In genomic region chr12:7018350-7019042, GRCh38 we compare ENCODE assay signal across 1 cellular context.
TF ChIP-seq lines count a peak whose summit lies in the region.

Gene LPCAT3 (minus strand): TSS chr12:7018476. CDS start chr12:7018424, 52 bp downstream.

TF ChIP-seq in HepG2, 621 proteins besides CTCF, POLR2A, EP300 and RAD21 (continued from another document and continues in another):
- TF ChIP-seq ZNF770 (CRISPR knock-in tag; IDR thresholded peaks at IDR 0.05), result 0 out of 2 replicates have a peak, but pooled peaks have one; percentile 6
- TF ChIP-seq REXO4 (CRISPR knock-in tag; IDR thresholded peaks at IDR 0.05; ENCODE audit: borderline replicate concordance), result no peak
- no peak for TF ChIP-seq CBFB (CRISPR knock-in tag; IDR thresholded peaks at IDR 0.05)
- TF ChIP-seq ZNF639 (CRISPR knock-in tag; conservative IDR thresholded peaks at IDR 0.05), result peak; percentile 86; the same call in 1 of the 2 replicates
- 0 out of 2 replicates have a peak, but pooled peaks have one; percentile 35 for TF ChIP-seq MEIS1 (CRISPR knock-in tag; IDR thresholded peaks at IDR 0.05; ENCODE audit: borderline replicate concordance)
- TF ChIP-seq CENPX (CRISPR knock-in tag; IDR thresholded peaks at IDR 0.05), result no peak
- peak; percentile 63; the same call in 1 of the 2 replicates for TF ChIP-seq ZFP1 (CRISPR knock-in tag; IDR thresholded peaks at IDR 0.05)
- no peak for TF ChIP-seq JDP2 (CRISPR knock-in tag; IDR thresholded peaks at IDR 0.05; ENCODE audit: borderline replicate concordance)
- TF ChIP-seq GABPA (IDR thresholded peaks at IDR 0.05; ENCODE audit: low read depth, low read length), result no peak; the same call in 1 of the 2 replicates
- peak; percentile 33; the same call in 1 of the 2 replicates for TF ChIP-seq GABPA (CRISPR knock-in tag; IDR thresholded peaks at IDR 0.05; ENCODE audit: low read depth)
- TF ChIP-seq MTA3 (CRISPR knock-in tag; IDR thresholded peaks at IDR 0.05), result no peak
- TF ChIP-seq STAT5B (CRISPR knock-in tag; IDR thresholded peaks at IDR 0.05), result 0 out of 2 replicates have a peak, but pooled peaks have one; percentile 53
- 0 out of 2 replicates have a peak, but pooled peaks have one; percentile 68 for TF ChIP-seq ZNF276 (CRISPR knock-in tag; IDR thresholded peaks at IDR 0.05; ENCODE audit: low read depth)
- TF ChIP-seq GATAD2A (CRISPR knock-in tag; IDR thresholded peaks at IDR 0.05), result peak; percentile 25
- TF ChIP-seq PCBP2 (optimal IDR thresholded peaks at IDR 0.05; ENCODE audit: low read depth, low read length, poor library complexity, severe bottlenecking), result no peak
- TF ChIP-seq SRSF1 (optimal IDR thresholded peaks at IDR 0.05; ENCODE audit: low read depth, low read length), result peak; percentile 70
- no peak for TF ChIP-seq ZBTB7A (CRISPR knock-in tag; IDR thresholded peaks at IDR 0.05)
- TF ChIP-seq NCOA1 (CRISPR knock-in tag; IDR thresholded peaks at IDR 0.05), result 0 out of 2 replicates have a peak, but pooled peaks have one; percentile 6
- TF ChIP-seq NFE2L1 (CRISPR knock-in tag; IDR thresholded peaks at IDR 0.05; ENCODE audit: borderline replicate concordance), result no peak
- no peak for TF ChIP-seq MAFG (CRISPR knock-in tag; IDR thresholded peaks at IDR 0.05)
- TF ChIP-seq ZNF350 (CRISPR knock-in tag; IDR thresholded peaks at IDR 0.05; ENCODE audit: borderline replicate concordance, low read depth), result peak; percentile 53; the same call in 1 of the 2 replicates
- no peak for TF ChIP-seq SOX6 (IDR thresholded peaks at IDR 0.05)
- peak; percentile 62 for TF ChIP-seq SOX6 (CRISPR knock-in tag; IDR thresholded peaks at IDR 0.05)
- peak; percentile 62 for TF ChIP-seq FOXO1 (CRISPR knock-in tag; IDR thresholded peaks at IDR 0.05)
- peak; percentile 22 to 37; a peak in 1 of 4 replicates for TF ChIP-seq NR2F1 (CRISPR knock-in tag; IDR thresholded peaks at IDR 0.05)
- 0 out of 2 replicates have a peak, but pooled peaks have one; percentile 2 for TF ChIP-seq CHD2 (IDR thresholded peaks at IDR 0.05; ENCODE audit: low read depth, low read length)
- TF ChIP-seq RXRA (CRISPR knock-in tag; IDR thresholded peaks at IDR 0.05), result peak; percentile 100
- no peak for TF ChIP-seq MIER2 (CRISPR knock-in tag; IDR thresholded peaks at IDR 0.05)
- TF ChIP-seq SAFB2 (CRISPR knock-in tag; IDR thresholded peaks at IDR 0.05; ENCODE audit: borderline replicate concordance, low read depth), result peak; percentile 49; the same call in 1 of the 2 replicates
- peak; percentile 8; the same call in 1 of the 2 replicates for TF ChIP-seq ETV5 (CRISPR knock-in tag; IDR thresholded peaks at IDR 0.05; ENCODE audit: borderline replicate concordance)
- no peak for TF ChIP-seq SOX13 (IDR thresholded peaks at IDR 0.05)
- TF ChIP-seq SOX13 (CRISPR knock-in tag; conservative IDR thresholded peaks at IDR 0.05 in 1 of 2, IDR thresholded peaks at IDR 0.05 in 1 of 2), result peak in 1 of 2 experiments; percentile 43; a peak in 1 of 4 replicates
- TF ChIP-seq ZSCAN22 (CRISPR knock-in tag; IDR thresholded peaks at IDR 0.05), result no peak
- TF ChIP-seq HMGA1 (CRISPR knock-in tag; conservative IDR thresholded peaks at IDR 0.05), result no peak
- peak; percentile 66 for TF ChIP-seq HOXA3 (CRISPR knock-in tag; IDR thresholded peaks at IDR 0.05)
- TF ChIP-seq GFI1 (CRISPR knock-in tag; IDR thresholded peaks at IDR 0.05; ENCODE audit: borderline replicate concordance), result peak; percentile 20; the same call in 1 of the 2 replicates
- TF ChIP-seq SMARCC2 (IDR thresholded peaks at IDR 0.05), result no peak
- peak; percentile 25 for TF ChIP-seq ATF2 (CRISPR knock-in tag; IDR thresholded peaks at IDR 0.05)
- TF ChIP-seq BCL6 (CRISPR knock-in tag; IDR thresholded peaks at IDR 0.05), result peak; percentile 74
- TF ChIP-seq ZNF407 (CRISPR knock-in tag; IDR thresholded peaks at IDR 0.05; ENCODE audit: not compliant biosample characterization), result peak; percentile 64
- peak; percentile 72; the same call in 1 of the 2 replicates for TF ChIP-seq KDM2A (CRISPR knock-in tag; IDR thresholded peaks at IDR 0.05; ENCODE audit: borderline replicate concordance, low read depth)
- TF ChIP-seq FOXA3 (CRISPR knock-in tag; IDR thresholded peaks at IDR 0.05), result no peak
- TF ChIP-seq TCF7L2 (IDR thresholded peaks at IDR 0.05; ENCODE audit: low read depth, low read length), result no peak
- 0 out of 2 replicates have a peak, but pooled peaks have one; percentile 10 for TF ChIP-seq FOXP4 (CRISPR knock-in tag; IDR thresholded peaks at IDR 0.05)
- TF ChIP-seq ZNF883 (CRISPR knock-in tag; IDR thresholded peaks at IDR 0.05; ENCODE audit: not compliant biosample characterization), result peak; percentile 86
- peak; percentile 92 for TF ChIP-seq NFYB (CRISPR knock-in tag; IDR thresholded peaks at IDR 0.05)
- no peak for TF ChIP-seq PCBP1 (IDR thresholded peaks at IDR 0.05; ENCODE audit: borderline replicate concordance, low read depth, low read length)
- peak; percentile 62 for TF ChIP-seq CCAR2 (optimal IDR thresholded peaks at IDR 0.05; ENCODE audit: low read depth, low read length)
- TF ChIP-seq RXRB (CRISPR knock-in tag; IDR thresholded peaks at IDR 0.05; ENCODE audit: borderline replicate concordance), result peak; percentile 98
- no peak for TF ChIP-seq MAFK (conservative IDR thresholded peaks at IDR 0.05 in 1 of 2, IDR thresholded peaks at IDR 0.05 in 1 of 2; ENCODE audit: low read length in 2 of 2)
- TF ChIP-seq HDAC1 (CRISPR knock-in tag; IDR thresholded peaks at IDR 0.05), result peak; percentile 58
- no peak for TF ChIP-seq ZNF589 (CRISPR knock-in tag; conservative IDR thresholded peaks at IDR 0.05)
- TF ChIP-seq BATF2 (CRISPR knock-in tag; IDR thresholded peaks at IDR 0.05), result no peak
- TF ChIP-seq TP53 (CRISPR knock-in tag; conservative IDR thresholded peaks at IDR 0.05), result 0 out of 2 replicates have a peak, but pooled peaks have one; percentile 51
